In genomic region chr16:17556276-17557052, GRCh38 we compare ENCODE assay signal across 8 cellular contexts.
DNase-seq lines count a peak whose midpoint lies in the region; ATAC-seq, FAIRE-seq and TF ChIP-seq lines count a peak whose summit lies in the region.

No MANE protein-coding gene starts in this region.

- H3F3A ChIP-seq in MM.1S (ENCODE audit: insufficient read depth, low read length) (no peaks in the 10 kb centered on the region), neural cell (ENCODE audit: insufficient read depth, low read length, poor library complexity, severe bottlenecking) (no peaks in the 10 kb centered on the region)

- H3K36me3 Mint-ChIP-seq in activated CD4-positive, alpha-beta T cell treated with anti-CD3 and anti-CD28 coated beads, Interleukin-2, amount 10 ng/mL, durations not matched to agents 24 days and 14 days (ENCODE audit: low read depth): no peaks in the 10 kb centered on the region

- H4K20me1 ChIP-seq in MM.1S (ENCODE audit: insufficient read depth, low read length): no peaks in the 10 kb centered on the region
- no peaks in the 10 kb centered on the region for H4K20me1 ChIP-seq in GM12878 (ENCODE audit: control insufficient read depth, insufficient read depth)
- no peaks in the 10 kb centered on the region for H4K20me1 ChIP-seq in neural cell (ENCODE audit: insufficient read depth)

- H3K4me2 ChIP-seq in MM.1S (ENCODE audit: low read depth, low read length) (no peak overlapping the region), GM12878 (ENCODE audit: control insufficient read depth, insufficient read depth) (no peak overlapping the region), neural cell (ENCODE audit: low read length) (no peak overlapping the region)

- no peaks in the 10 kb centered on the region for H3K9me3 Mint-ChIP-seq in activated CD4-positive, alpha-beta T cell treated with anti-CD3 and anti-CD28 coated beads, Interleukin-2, amount 10 ng/mL, durations not matched to agents 24 days and 14 days

- peaks cover 2% of the 10 kb centered on the region for H3K27me3 Mint-ChIP-seq in activated CD4-positive, alpha-beta T cell treated with anti-CD3 and anti-CD28 coated beads, Interleukin-2, amount 10 ng/mL, durations not matched to agents 24 days and 14 days

- peak; percentile 60 for DNase-seq in activated CD4-positive, alpha-beta T cell treated with anti-CD3 and anti-CD28 coated beads, Interleukin-2, amount 10 ng/mL, durations not matched to agents 24 days and 14 days
- DNase-seq in activated CD4-positive, alpha-beta T cell treated with anti-CD3 and anti-CD28 coated beads, Interleukin-2, amount 50 U/mL, for 4 hours: no peak
- DNase-seq in MM.1S (peak; percentile 34), GM12878 (ENCODE audit: low read depth, low spot score) (no peak)

- TF ChIP-seq CTCF in MM.1S (IDR thresholded peaks at IDR 0.05; ENCODE audit: low read length): peak; percentile 54
- TF ChIP-seq CTCF in GM12878 (IDR thresholded peaks at IDR 0.05 in 2 of 3, conservative IDR thresholded peaks at IDR 0.05 in 1 of 3; ENCODE audit: control insufficient read depth in 2 of 3, extremely low read depth in 1 of 3, insufficient read depth in 1 of 3, low read depth in 3 of 3, low read length in 3 of 3): peak; percentile 51 to 67 (median 62)
- TF ChIP-seq CTCF in neural cell (IDR thresholded peaks at IDR 0.05; ENCODE audit: poor library complexity, severe bottlenecking): peak; percentile 65

- no peak for TF ChIP-seq POLR2A in GM12878 (IDR thresholded peaks at IDR 0.05; ENCODE audit: low read depth, low read length)

- H3K4me1 ChIP-seq in MM.1S (ENCODE audit: low read length): no peaks in the 10 kb centered on the region
- H3K4me1 ChIP-seq in GM12878 (ENCODE audit: control insufficient read depth, insufficient read depth, low read length): peaks cover 7% of the 10 kb centered on the region; the same call in 1 of the 2 replicates

- no peaks in the 10 kb centered on the region for H3K27me3 ChIP-seq in MM.1S (replicated peaks; ENCODE audit: insufficient read depth, low read length)
- no peaks in the 10 kb centered on the region; a peak in 2 of 4 replicates for H3K27me3 ChIP-seq in GM12878 (replicated peaks in 1 of 2; ENCODE audit: control insufficient read depth in 2 of 2, insufficient read depth in 2 of 2, low read length in 1 of 2)
- no peaks in the 10 kb centered on the region for H3K27me3 ChIP-seq in neural cell (ENCODE audit: insufficient read depth, low read depth, low read length)

- H3K27ac ChIP-seq in MM.1S (ENCODE audit: low read length): no peak overlapping the region
- H3K27ac ChIP-seq in GM12878 (ENCODE audit: control insufficient read depth, insufficient read depth): no peak overlapping the region
- H3K27ac ChIP-seq in neural cell (ENCODE audit: low read length): no peak overlapping the region

- H3K4me3 Mint-ChIP-seq in activated CD4-positive, alpha-beta T cell treated with anti-CD3 and anti-CD28 coated beads, Interleukin-2, amount 10 ng/mL, durations not matched to agents 24 days and 14 days: no peak overlapping the region

- H3K9me2 ChIP-seq in MM.1S (replicated peaks; ENCODE audit: insufficient read depth, low read length) (no peaks in the 10 kb centered on the region), neural cell (ENCODE audit: insufficient read depth, low read length) (no peaks in the 10 kb centered on the region)

- ATAC-seq in GM12878 (peak; percentile 82), GM18511 (IDR thresholded peaks at IDR 0.05; ENCODE audit: unreplicated experiment) (no peak), GM19023 (IDR thresholded peaks at IDR 0.05; ENCODE audit: unreplicated experiment) (no peak), GM21737 (IDR thresholded peaks at IDR 0.05; ENCODE audit: unreplicated experiment) (no peak)

- no peak overlapping the region for H3K4me3 ChIP-seq in MM.1S (ENCODE audit: low read length)
- no peak overlapping the region for H3K4me3 ChIP-seq in GM12878
- H3K4me3 ChIP-seq in neural cell (ENCODE audit: low read length): no peak overlapping the region

- no TSS peak for BruUV-seq in GM12878 (replicated peaks; lab: Mats Ljungman, UMichigan)

- no peak for FAIRE-seq in GM12878 (lab: Jason Lieb, UNC)

- intact Hi-C loops in activated CD4-positive, alpha-beta T cell treated with anti-CD3 and anti-CD28 coated beads, Interleukin-2, amount 10 ng/mL, durations not matched to agents 24 days and 14 days (cut with micrococcal nuclease): no loop called here
- intact Hi-C loops in GM12878 (cut with micrococcal nuclease; ENCODE audit: unreplicated experiment): loop anchor here (10.0 kb wide), 1 partner anchor 58 kb away; no protein-coding TSS in a partner anchor

- TF ChIP-seq RAD21 in GM12878 (IDR thresholded peaks at IDR 0.05; ENCODE audit: insufficient read depth, low read depth, low read length): peak; percentile 49
- TF ChIP-seq RAD21 in neural cell (conservative IDR thresholded peaks at IDR 0.05): peak; percentile 59

- H3K4me1 Mint-ChIP-seq in activated CD4-positive, alpha-beta T cell treated with anti-CD3 and anti-CD28 coated beads, Interleukin-2, amount 10 ng/mL, durations not matched to agents 24 days and 14 days: no peaks in the 10 kb centered on the region

- POLR2A ChIA-PET in GM12878 (lab: Charles Lee): no interaction called here

- no peak overlapping the region for H3K27ac Mint-ChIP-seq in activated CD4-positive, alpha-beta T cell treated with anti-CD3 and anti-CD28 coated beads, Interleukin-2, amount 10 ng/mL, durations not matched to agents 24 days and 14 days

- H3K9ac ChIP-seq in MM.1S (ENCODE audit: low read length): no peak overlapping the region
- H3K9ac ChIP-seq in GM12878 (ENCODE audit: control insufficient read depth, insufficient read depth, low read length): no peak overlapping the region
- H3K9ac ChIP-seq in neural cell (ENCODE audit: low read length): no peak overlapping the region

- H3K9me3 ChIP-seq in MM.1S (replicated peaks; ENCODE audit: insufficient read depth, low read length) (no peaks in the 10 kb centered on the region), GM12878 (replicated peaks; ENCODE audit: control insufficient read depth, insufficient read depth, low read length) (no peaks in the 10 kb centered on the region), neural cell (ENCODE audit: low read length) (no peaks in the 10 kb centered on the region)

- WGBS in GM12878 (ENCODE audit: insufficient coverage, insufficient replicate concordance, low lambda C conversion rate, missing lambda C conversion rate): 28% methylated on average over 7 of the region's 7 CpGs

- SMC1A ChIA-PET in GM12878 (lab: Charles Lee; ENCODE audit: uncharacterized antibody, unreplicated experiment): interaction anchor here (1.2 to 1.3 kb wide), 4 partner anchors 10 to 22 kb away, joined by 3 to 5 read pairs (median 5); no protein-coding TSS in a partner anchor

- in situ Hi-C loops in GM12878 (cut with MboI): loop anchor here (25.0 kb wide), 1 partner anchor 1206 kb away; no protein-coding TSS in a partner anchor

- H3K79me2 ChIP-seq in MM.1S (ENCODE audit: low read length) (no peaks in the 10 kb centered on the region), GM12878 (ENCODE audit: control insufficient read depth, insufficient read depth, low read length) (no peaks in the 10 kb centered on the region), neural cell (replicated peaks; ENCODE audit: insufficient read depth, low read length) (no peaks in the 10 kb centered on the region)

- TF ChIP-seq EP300 in GM12878 (IDR thresholded peaks at IDR 0.05; ENCODE audit: borderline replicate concordance in 1 of 2, control insufficient read depth in 1 of 2, low read depth in 2 of 2, low read length in 2 of 2): no peak
- no peak for TF ChIP-seq EP300 in neural cell (conservative IDR thresholded peaks at IDR 0.05; ENCODE audit: poor library complexity, severe bottlenecking)

- RAD21 ChIA-PET in GM12878 (lab: Charles Lee; ENCODE audit: unreplicated experiment): interaction anchor here (1.0 kb wide), 1 partner anchor 22 kb away, joined by 3 read pairs; no protein-coding TSS in a partner anchor

- CTCF ChIA-PET in GM12878 (lab: Yijun Ruan, JAX): interaction anchor here (0.8 to 3.2 kb wide), 6 partner anchors 15 to 78 kb away, joined by 3 to 33 read pairs (median 4); no protein-coding TSS in a partner anchor

- H3K36me3 ChIP-seq in MM.1S (replicated peaks; ENCODE audit: insufficient read depth, low read length) (no peaks in the 10 kb centered on the region), GM12878 (ENCODE audit: control insufficient read depth in 2 of 2, insufficient read depth in 2 of 2, low read length in 1 of 2) (no peaks in the 10 kb centered on the region), neural cell (ENCODE audit: insufficient read depth, low read length) (no peaks in the 10 kb centered on the region)

- no peak overlapping the region for H2AFZ ChIP-seq in MM.1S (ENCODE audit: low read length)
- no peak overlapping the region for H2AFZ ChIP-seq in GM12878 (ENCODE audit: control insufficient read depth, low read depth, low read length)
- no peak overlapping the region for H2AFZ ChIP-seq in neural cell (ENCODE audit: low read depth, low read length)

TF ChIP-seq in GM12878, 131 proteins besides CTCF, POLR2A, EP300 and RAD21:
- TF ChIP-seq NR2F1 (conservative IDR thresholded peaks at IDR 0.05) (no peak), IKZF1 (conservative IDR thresholded peaks at IDR 0.05) (no peak), SMC3 (IDR thresholded peaks at IDR 0.05; ENCODE audit: borderline replicate concordance, low read length) (peak; percentile 50; the same call in 1 of the 2 replicates)

TF ChIP-seq in neural cell, 6 proteins besides CTCF, POLR2A, EP300 and RAD21:
- TF ChIP-seq TAF1 (IDR thresholded peaks at IDR 0.05; ENCODE audit: low read depth) (no peak), SMC3 (conservative IDR thresholded peaks at IDR 0.05; ENCODE audit: poor library complexity) (peak; percentile 74)

Comparison
In these comparisons a context has a peak if more than half of its experiments do, and no peak if none do; other contexts are left out.
1. DNase-seq: peak in activated CD4-positive, alpha-beta T cell treated with anti-CD3 and anti-CD28 coated beads, Interleukin-2, amount 10 ng/mL, durations not matched to agents 24 days and 14 days (single experiment) and MM.1S (single experiment); none in activated CD4-positive, alpha-beta T cell treated with anti-CD3 and anti-CD28 coated beads, Interleukin-2, amount 50 U/mL, for 4 hours (0 of 2) and GM12878 (single experiment).
2. Peak in every context shown above with its lines, with median percentiles within 50 percentile points of each other: CTCF ChIP-seq.